ENCODE assay signal across 1 cellular context in the genomic region with DNA sequence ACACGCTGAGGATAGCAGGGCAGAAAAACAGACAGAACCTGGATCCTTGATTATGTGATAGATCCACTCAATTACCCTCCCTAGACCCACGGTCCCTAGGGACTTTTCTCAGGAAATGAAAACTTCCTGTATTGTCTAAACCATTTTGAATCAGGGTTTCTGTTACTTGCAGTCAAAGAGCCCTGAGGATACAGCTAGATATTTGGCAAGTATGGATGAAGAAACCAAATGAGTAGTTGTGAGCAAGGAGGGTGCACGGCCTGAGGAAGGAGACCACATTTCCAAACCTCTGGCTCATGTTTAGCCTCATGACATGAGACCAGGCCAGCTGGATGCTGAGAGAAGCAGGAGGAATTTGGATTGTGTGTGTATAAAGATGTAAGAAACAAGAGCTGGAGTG.
TF ChIP-seq lines count a peak whose summit lies in the region.

No MANE protein-coding gene starts in this region.

TF ChIP-seq in SK-N-SH treated with all-trans-retinoic acid at 6 μM for 48 hours, 23 proteins besides CTCF, POLR2A, EP300 and RAD21 (continued from another document):
- TF ChIP-seq, protein P1, sequence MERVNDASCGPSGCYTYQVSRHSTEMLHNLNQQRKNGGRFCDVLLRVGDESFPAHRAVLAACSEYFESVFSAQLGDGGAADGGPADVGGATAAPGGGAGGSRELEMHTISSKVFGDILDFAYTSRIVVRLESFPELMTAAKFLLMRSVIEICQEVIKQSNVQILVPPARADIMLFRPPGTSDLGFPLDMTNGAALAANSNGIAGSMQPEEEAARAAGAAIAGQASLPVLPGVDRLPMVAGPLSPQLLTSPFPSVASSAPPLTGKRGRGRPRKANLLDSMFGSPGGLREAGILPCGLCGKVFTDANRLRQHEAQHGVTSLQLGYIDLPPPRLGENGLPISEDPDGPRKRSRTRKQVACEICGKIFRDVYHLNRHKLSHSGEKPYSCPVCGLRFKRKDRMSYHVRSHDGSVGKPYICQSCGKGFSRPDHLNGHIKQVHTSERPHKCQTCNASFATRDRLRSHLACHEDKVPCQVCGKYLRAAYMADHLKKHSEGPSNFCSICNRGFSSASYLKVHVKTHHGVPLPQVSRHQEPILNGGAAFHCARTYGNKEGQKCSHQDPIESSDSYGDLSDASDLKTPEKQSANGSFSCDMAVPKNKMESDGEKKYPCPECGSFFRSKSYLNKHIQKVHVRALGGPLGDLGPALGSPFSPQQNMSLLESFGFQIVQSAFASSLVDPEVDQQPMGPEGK (CRISPR knock-in tag; IDR thresholded peaks at IDR 0.05; ENCODE audit: borderline replicate concordance) = no peak
- TF ChIP-seq RARB (CRISPR knock-in tag; IDR thresholded peaks at IDR 0.05) = no peak
